In genomic region chr19:18788782-18789421, GRCh38 we compare ENCODE assay signal across 15 cellular contexts. TPM values are rescaled to one million over a fixed set of nuclear protein-coding genes. Genes with fewer than 3 reads are reported as not detected.
DNase-seq lines count a peak whose midpoint lies in the region; ATAC-seq and TF ChIP-seq lines count a peak whose summit lies in the region.
"Had no signal": no experiment of that assay in that cellular context is flagged by ENCODE, and none has a peak within 500 bp of the region (broad histone marks: within the 10 kb centered on the region; RNA-seq: fewer than 3 reads in every experiment).

No MANE protein-coding gene starts in this region.

- H3K27me3 Mint-ChIP-seq in activated CD8-positive, alpha-beta memory T cell treated with anti-CD3 and anti-CD28 coated beads, Interleukin-2, amount 10 ng/mL, durations not matched to agents 7 days and 5 days: peaks cover 80% of the 10 kb centered on the region
- peaks cover 64% of the 10 kb centered on the region for H3K27me3 Mint-ChIP-seq in activated B cell treated with CpG ODN at 0.5 μM for 24 hours
- H3K27me3 Mint-ChIP-seq in stimulated activated memory B cell treated with anti-CD40 and anti-IgM and Interleukin-4, amounts not matched to agents 10 μg/mL and 1 μg/mL and 100 μg/mL, for 72 hours: peaks cover 89% of the 10 kb centered on the region

- H3K4me1 Mint-ChIP-seq in activated CD8-positive, alpha-beta memory T cell treated with anti-CD3 and anti-CD28 coated beads, Interleukin-2, amount 10 ng/mL, durations not matched to agents 7 days and 5 days: peaks cover 24% of the 10 kb centered on the region
- H3K4me1 Mint-ChIP-seq in activated B cell treated with CpG ODN at 0.5 μM for 24 hours: peaks cover 41% of the 10 kb centered on the region
- H3K4me1 Mint-ChIP-seq in stimulated activated memory B cell treated with anti-CD40 and anti-IgM and Interleukin-4, amounts not matched to agents 10 μg/mL and 1 μg/mL and 100 μg/mL, for 72 hours: peaks cover 48% of the 10 kb centered on the region

- no peaks in the 10 kb centered on the region for H3K36me3 ChIP-seq in hepatocyte (replicated peaks; ENCODE audit: insufficient read depth, low read depth)
- H3K36me3 ChIP-seq in gastrocnemius medialis: no peaks in the 10 kb centered on the region

- POLR2A ChIA-PET in activated B cell treated with CpG ODN at 0.5 μM for 24 hours (lab: Charles Lee): no interaction called here

- peak overlapping the region; percentile 72 for H3K4me2 ChIP-seq in hepatocyte

- H3K9me3 ChIP-seq in hepatocyte (ENCODE audit: low read depth): no peaks in the 10 kb centered on the region
- no peaks in the 10 kb centered on the region for H3K9me3 ChIP-seq in gastrocnemius medialis

- no peak for TF ChIP-seq POLR2A in gastrocnemius medialis (IDR thresholded peaks at IDR 0.05)

- 5% methylated on average over 29 of the region's 36 CpGs for WGBS in hepatocyte (ENCODE audit: low lambda C conversion rate, missing lambda C conversion rate)

- CTCF ChIA-PET in activated CD8-positive, alpha-beta memory T cell treated with anti-CD3 and anti-CD28 coated beads, Interleukin-2, amount 10 ng/mL, durations not matched to agents 7 days and 5 days (lab: Charles Lee): no interaction called here
- CTCF ChIA-PET in activated B cell treated with CpG ODN at 0.5 μM for 24 hours (lab: Charles Lee): no interaction called here

- H3K4me3 Mint-ChIP-seq in activated CD8-positive, alpha-beta memory T cell treated with anti-CD3 and anti-CD28 coated beads, Interleukin-2, amount 10 ng/mL, durations not matched to agents 7 days and 5 days: no peak overlapping the region
- peak overlapping the region; percentile 82 for H3K4me3 Mint-ChIP-seq in activated B cell treated with CpG ODN at 0.5 μM for 24 hours
- H3K4me3 Mint-ChIP-seq in stimulated activated memory B cell treated with anti-CD40 and anti-IgM and Interleukin-4, amounts not matched to agents 10 μg/mL and 1 μg/mL and 100 μg/mL, for 72 hours: peak overlapping the region; percentile 67

- no peak for DNase-seq in activated CD8-positive, alpha-beta memory T cell treated with anti-CD3 and anti-CD28 coated beads, Interleukin-2, amount 10 ng/mL, durations not matched to agents 7 days and 5 days
- no peak for DNase-seq in activated CD8-positive, alpha-beta memory T cell treated with anti-CD3 and anti-CD28 coated beads, Interleukin-2, amount 50 U/mL, for 4 hours
- DNase-seq in activated B cell treated with CpG ODN at 0.5 μM for 24 hours (no peak), hepatocyte (ENCODE audit: low spot score) (no peak), gastrocnemius medialis (no peak)
- DNase-seq: activated CD4-positive, alpha-beta T cell treated with anti-CD3 and anti-CD28 coated beads for 1 hour; effector CD8-positive, alpha-beta T cell; GDM1; mesenchymal stem cell; NCI-H1048; NCI-H524; SHP77 had no signal

- ATAC-seq in activated CD8-positive, alpha-beta memory T cell treated with anti-CD3 and anti-CD28 coated beads, Interleukin-2, amount 10 ng/mL, durations not matched to agents 7 days and 5 days: no peak
- ATAC-seq in activated B cell treated with CpG ODN at 0.5 μM for 24 hours (ENCODE audit: low read depth): no peak
- no peak for ATAC-seq in stimulated activated memory B cell treated with anti-CD40 and anti-IgM and Interleukin-4, amounts not matched to agents 10 μg/mL and 1 μg/mL and 100 μg/mL, for 72 hours
- ATAC-seq in HG02973 (IDR thresholded peaks at IDR 0.05; ENCODE audit: unreplicated experiment): no peak
- ATAC-seq in HG02610 (IDR thresholded peaks at IDR 0.05; ENCODE audit: unreplicated experiment): no peak
- no peak for ATAC-seq in gastrocnemius medialis

- intact Hi-C loops in activated B cell treated with CpG ODN at 0.5 μM for 24 hours (cut with micrococcal nuclease) (loop anchor here (5.0 kb wide), 1 partner anchor 152 kb away; the partner anchor contains the start of gene KLHL26), gastrocnemius medialis (cut with DNase I; ENCODE audit: low total_unique reads) (no loop called here)

- H4K20me1 ChIP-seq in hepatocyte (ENCODE audit: insufficient read depth, poor library complexity, severe bottlenecking): no peaks in the 10 kb centered on the region

- peaks cover 5% of the 10 kb centered on the region for H3K36me3 Mint-ChIP-seq in activated CD8-positive, alpha-beta memory T cell treated with anti-CD3 and anti-CD28 coated beads, Interleukin-2, amount 10 ng/mL, durations not matched to agents 7 days and 5 days
- no peaks in the 10 kb centered on the region for H3K36me3 Mint-ChIP-seq in activated B cell treated with CpG ODN at 0.5 μM for 24 hours (ENCODE audit: low read depth)
- H3K36me3 Mint-ChIP-seq in stimulated activated memory B cell treated with anti-CD40 and anti-IgM and Interleukin-4, amounts not matched to agents 10 μg/mL and 1 μg/mL and 100 μg/mL, for 72 hours: no peaks in the 10 kb centered on the region

- in situ Hi-C loops in gastrocnemius medialis (cut with MboI; ENCODE audit: low sequenced_read_pairs in 4 of 4): no loop called here

- H3K79me2 ChIP-seq in hepatocyte: no peaks in the 10 kb centered on the region

- no peak for TF ChIP-seq CTCF in activated B cell treated with CpG ODN at 0.5 μM for 24 hours (IDR thresholded peaks at IDR 0.05)
- no peak for TF ChIP-seq CTCF in hepatocyte (IDR thresholded peaks at IDR 0.05; ENCODE audit: poor library complexity)
- no peak for TF ChIP-seq CTCF in gastrocnemius medialis (IDR thresholded peaks at IDR 0.05 in 4 of 5, conservative IDR thresholded peaks at IDR 0.05 in 1 of 5)

- H3K27ac Mint-ChIP-seq in activated CD8-positive, alpha-beta memory T cell treated with anti-CD3 and anti-CD28 coated beads, Interleukin-2, amount 10 ng/mL, durations not matched to agents 7 days and 5 days: peak overlapping the region; percentile 22
- H3K27ac Mint-ChIP-seq in activated B cell treated with CpG ODN at 0.5 μM for 24 hours: no peak overlapping the region
- no peak overlapping the region for H3K27ac Mint-ChIP-seq in stimulated activated memory B cell treated with anti-CD40 and anti-IgM and Interleukin-4, amounts not matched to agents 10 μg/mL and 1 μg/mL and 100 μg/mL, for 72 hours

- peaks cover 13% of the 10 kb centered on the region for H3K4me1 ChIP-seq in hepatocyte (ENCODE audit: insufficient read depth)
- H3K4me1 ChIP-seq in gastrocnemius medialis: peaks cover 10 to 31% of the 10 kb centered on the region in 2 donors

- H3K4me3 ChIP-seq in hepatocyte (no peak overlapping the region), gastrocnemius medialis (peak overlapping the region in 1 of 4 donors; percentile 10)

- no peaks in the 10 kb centered on the region for H3K9me2 ChIP-seq in hepatocyte (replicated peaks; ENCODE audit: insufficient read depth)

- no peak overlapping the region for H3K27ac ChIP-seq in hepatocyte
- H3K27ac ChIP-seq in gastrocnemius medialis: no peak overlapping the region

- no peak overlapping the region for H2AFZ ChIP-seq in hepatocyte

- no peaks in the 10 kb centered on the region for H3K9me3 Mint-ChIP-seq in activated CD8-positive, alpha-beta memory T cell treated with anti-CD3 and anti-CD28 coated beads, Interleukin-2, amount 10 ng/mL, durations not matched to agents 7 days and 5 days (ENCODE audit: low read depth)
- H3K9me3 Mint-ChIP-seq in activated B cell treated with CpG ODN at 0.5 μM for 24 hours: no peaks in the 10 kb centered on the region
- no peaks in the 10 kb centered on the region for H3K9me3 Mint-ChIP-seq in stimulated activated memory B cell treated with anti-CD40 and anti-IgM and Interleukin-4, amounts not matched to agents 10 μg/mL and 1 μg/mL and 100 μg/mL, for 72 hours

- H3K27me3 ChIP-seq in hepatocyte (peaks cover 75% of the 10 kb centered on the region), gastrocnemius medialis (peaks cover 71 to 79% (median 75%) of the 10 kb centered on the region in 3 donors)

RNA-seq across cellular contexts. Expression of gene COMP, which starts 2.2 kb away (rescaled TPM):
- total RNA-seq in activated CD8-positive, alpha-beta memory T cell treated with anti-CD3 and anti-CD28 coated beads, Interleukin-2, amount 10 ng/mL, durations not matched to agents 7 days and 5 days: not detected
- total RNA-seq in activated B cell treated with CpG ODN at 0.5 μM for 24 hours: 0.10 and 0.16 TPM in 2 replicates
- 2.8 and 3.0 TPM in 2 replicates for total RNA-seq in hepatocyte
- 12.5 and 16.3 TPM in 2 replicates for polyA plus RNA-seq in hepatocyte
- 10 to 100 TPM in 1 of 4 donors, 1 to 10 TPM in 1, under 1 TPM in 1, not detected in 1; 0.24 to 77.8 (median 1.3) TPM for total RNA-seq in gastrocnemius medialis

RNA-seq across cellular contexts. Expression of gene UPF1, which starts 42.9 kb away (rescaled TPM):
- 10 to 100 TPM; 98.4 to 98.7 TPM for total RNA-seq in activated CD8-positive, alpha-beta memory T cell treated with anti-CD3 and anti-CD28 coated beads, Interleukin-2, amount 10 ng/mL, durations not matched to agents 7 days and 5 days
- 93.2 and 107 TPM in 2 replicates for total RNA-seq in activated B cell treated with CpG ODN at 0.5 μM for 24 hours
- total RNA-seq in hepatocyte: 24.5 and 47.2 TPM in 2 replicates
- 22.2 and 27.0 TPM in 2 replicates for polyA plus RNA-seq in hepatocyte
- 10 to 100 TPM; 26.0 to 64.9 (median 46.4) TPM for total RNA-seq in gastrocnemius medialis
